Comparison of ENCODE assay signal across 22 cellular contexts in the genomic region with DNA sequence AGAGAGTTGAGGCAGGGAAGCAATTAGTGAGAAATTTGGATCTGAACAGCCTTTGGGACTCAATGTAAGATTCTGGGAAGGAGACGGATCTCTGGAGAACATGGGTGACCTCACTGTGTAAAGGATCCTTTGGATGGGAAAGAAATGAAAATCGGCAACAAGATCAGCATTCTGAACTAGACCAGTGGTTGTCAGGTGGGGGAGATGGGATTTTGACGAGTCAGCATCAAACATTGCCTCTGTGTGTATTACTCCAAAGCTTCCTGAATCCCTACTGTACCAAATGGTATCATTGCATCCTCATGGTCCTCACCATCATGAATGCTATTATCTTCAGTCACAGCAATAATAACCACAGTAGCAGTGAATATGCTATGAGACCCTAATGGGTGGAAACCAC. TPM values are rescaled to one million over a fixed set of nuclear protein-coding genes. Genes with fewer than 3 reads are reported as not detected.
DNase-seq lines count a peak whose midpoint lies in the region; ATAC-seq, FAIRE-seq and TF ChIP-seq lines count a peak whose summit lies in the region.
"Had no signal": no experiment of that assay in that cellular context is flagged by ENCODE, and none has a peak within 500 bp of the region (broad histone marks: within the 10 kb centered on the region; RNA-seq: fewer than 3 reads in every experiment).

No MANE protein-coding gene starts in this region.

- H3K4me1 ChIP-seq in HepG2 (ENCODE audit: insufficient read depth, low read length) = no peaks in the 10 kb centered on the region
- no peaks in the 10 kb centered on the region for H3K4me1 ChIP-seq in right lobe of liver
- H3K4me1 ChIP-seq in IMR-90 (ENCODE audit: control insufficient read depth, insufficient read depth, low read length) = no peaks in the 10 kb centered on the region
- H3K4me1 ChIP-seq in mesenchymal stem cell (ENCODE audit: control insufficient read depth, insufficient read depth, low read depth, low read length) = no peaks in the 10 kb centered on the region
- H3K4me1 ChIP-seq: BLaER1 treated with 17β-estradiol and CSF1 and Interleukin-3, amounts not matched to agents 10 nM and 100 nM; Caco-2 had no signal

- FAIRE-seq in HepG2 (lab: Jason Lieb, UNC) (no peak), bronchial epithelial cell (lab: Jason Lieb, UNC) (peak; percentile 75), frontal cortex (lab: Jason Lieb, UNC) (no peak)
- FAIRE-seq: D721Med, G401.6, GM12891, GM19239 had no signal

- H3K18ac ChIP-seq in IMR-90 (ENCODE audit: low read depth, low read length) = no peak overlapping the region
- no peak overlapping the region for H3K18ac ChIP-seq in mesenchymal stem cell (ENCODE audit: low read depth in 1 of 2, low read length in 2 of 2)

- TF ChIP-seq POLR2A in HepG2 (IDR thresholded peaks at IDR 0.05; ENCODE audit: insufficient read depth in 1 of 2, low read depth in 2 of 2, low read length in 2 of 2) (no peak), right lobe of liver (IDR thresholded peaks at IDR 0.05) (no peak), IMR-90 (IDR thresholded peaks at IDR 0.05; ENCODE audit: low read depth, low read length) (no peak)

- no peak overlapping the region for H3K4ac ChIP-seq in IMR-90 (ENCODE audit: low read depth, low read length)
- no peak overlapping the region for H3K4ac ChIP-seq in mesenchymal stem cell (ENCODE audit: low read depth in 1 of 2, low read length in 2 of 2)

- no peaks in the 10 kb centered on the region for H3K79me1 ChIP-seq in IMR-90 (ENCODE audit: low read depth in 1 of 2, low read length in 2 of 2)
- no peaks in the 10 kb centered on the region for H3K79me1 ChIP-seq in mesenchymal stem cell (replicated peaks; ENCODE audit: low read length, poor library complexity, severe bottlenecking)

- POLR2A ChIA-PET in HepG2 (lab: Yijun Ruan, JAX) (no interaction called here), IMR-90 (lab: Charles Lee; ENCODE audit: unreplicated experiment) (no interaction called here)

- no peak overlapping the region for H3K14ac ChIP-seq in IMR-90 (replicated peaks; ENCODE audit: low read depth, low read length)
- H3K14ac ChIP-seq in mesenchymal stem cell (ENCODE audit: low read length in 2 of 2) = no peak overlapping the region

- no peak overlapping the region for H3K56ac ChIP-seq in IMR-90 (ENCODE audit: extremely low read depth, insufficient read depth, low read length)

- in situ Hi-C loops in HepG2 (cut with HindIII; ENCODE audit: extremely low pct_ligation_motif_present, low pct_unique_long_range_greater_than_20kb) = no loop called here
- in situ Hi-C loops in IMR-90 (cut with MboI; ENCODE audit: low sequenced_read_pairs) = no loop called here

- intact Hi-C loops in HepG2 (cut with micrococcal nuclease; ENCODE audit: unreplicated experiment) (no loop called here), right lobe of liver (cut with DNase I) (no loop called here), IMR-90 (cut with micrococcal nuclease) (no loop called here)

- H4K91ac ChIP-seq in IMR-90 (ENCODE audit: insufficient read depth, low read depth, low read length) = no peak overlapping the region; the same call in 1 of the 2 replicates
- H4K91ac ChIP-seq in mesenchymal stem cell (ENCODE audit: low read length) = no peak overlapping the region

- H4K5ac ChIP-seq in IMR-90 (ENCODE audit: low read depth, low read length) = no peak overlapping the region

- H3K23ac ChIP-seq in IMR-90 (ENCODE audit: low read depth, low read length) (no peak overlapping the region), mesenchymal stem cell (ENCODE audit: low read length in 2 of 2) (no peak overlapping the region)

- 0 out of 2 replicates have a peak overlapping the region, but pooled peaks have one; percentile 35 for H2BK20ac ChIP-seq in IMR-90 (ENCODE audit: low read depth, low read length)

- H2BK12ac ChIP-seq in mesenchymal stem cell (ENCODE audit: low read length in 2 of 2) = no peak overlapping the region

- dilution Hi-C loops in IMR-90 (cut with HindIII; ENCODE audit: low sequenced_read_pairs, unreplicated experiment) = no loop called here

- H3K27ac ChIP-seq in HepG2 (ENCODE audit: extremely low read length, insufficient read depth, low read length) (no peak overlapping the region), right lobe of liver (no peak overlapping the region), IMR-90 (ENCODE audit: insufficient read depth, low read length) (no peak overlapping the region), mesenchymal stem cell (ENCODE audit: low read length, poor library complexity, severe bottlenecking) (no peak overlapping the region)
- H3K27ac ChIP-seq: 22Rv1; BLaER1 treated with 17β-estradiol and CSF1 and Interleukin-3, amounts not matched to agents 10 nM and 100 nM; C4-2B had no signal

- H3K27me3 ChIP-seq in HepG2 (ENCODE audit: control insufficient read depth in 1 of 2, insufficient read depth in 2 of 2, low read length in 2 of 2) (no peaks in the 10 kb centered on the region), right lobe of liver (no peaks in the 10 kb centered on the region), IMR-90 (ENCODE audit: control insufficient read depth, insufficient read depth, low read length) (no peaks in the 10 kb centered on the region), bronchial epithelial cell (ENCODE audit: control insufficient read depth, insufficient read depth, low read length) (no peaks in the 10 kb centered on the region), mesenchymal stem cell (ENCODE audit: control insufficient read depth in 1 of 2, insufficient read depth in 1 of 2, low read length in 2 of 2) (no peaks in the 10 kb centered on the region)
- H3K27me3 ChIP-seq: BLaER1 treated with 17β-estradiol and CSF1 and Interleukin-3, amounts not matched to agents 10 nM and 100 nM had no signal

- WGBS in HepG2 (ENCODE audit: low lambda C conversion rate) = 43% methylated on average over 3 of the region's 3 CpGs
- 93% methylated on average over 2 of the region's 3 CpGs for WGBS in right lobe of liver (ENCODE audit: insufficient coverage, low coverage, low lambda C conversion rate, missing lambda C conversion rate)
- 100% methylated on average over 1 of the region's 3 CpGs; no CpG with 5 or more reads in 1 of the 2 experiments for WGBS in IMR-90 (ENCODE audit: extremely low coverage in 2 of 2, insufficient read length in 1 of 2), 2 experiments
- 98% methylated on average over 3 of the region's 3 CpGs for WGBS in mesenchymal stem cell

- no peak overlapping the region for H2BK15ac ChIP-seq in IMR-90 (ENCODE audit: low read depth, low read length)
- no peak overlapping the region for H2BK15ac ChIP-seq in mesenchymal stem cell (ENCODE audit: low read depth, poor library complexity, severe bottlenecking)

- no peak overlapping the region for H2AK9ac ChIP-seq in IMR-90 (replicated peaks; ENCODE audit: low read depth, low read length, poor library complexity)

- H2AK5ac ChIP-seq in IMR-90 (ENCODE audit: low read depth, low read length) = no peak overlapping the region
- peak overlapping the region; percentile 35 for H2AK5ac ChIP-seq in mesenchymal stem cell (ENCODE audit: low read length, severe bottlenecking)

- TF ChIP-seq RAD21 in HepG2 (CRISPR knock-in tag; IDR thresholded peaks at IDR 0.05) (no peak), IMR-90 (IDR thresholded peaks at IDR 0.05; ENCODE audit: low read length) (no peak)

- no peaks in the 10 kb centered on the region for H3K79me2 ChIP-seq in HepG2 (ENCODE audit: insufficient read depth, low read length)

- H3K36me3 ChIP-seq in HepG2 (replicated peaks in 1 of 2; ENCODE audit: control insufficient read depth in 1 of 2, insufficient read depth in 2 of 2, low read length in 2 of 2) (no peaks in the 10 kb centered on the region), right lobe of liver (no peaks in the 10 kb centered on the region), IMR-90 (ENCODE audit: control insufficient read depth, insufficient read depth, low read length) (no peaks in the 10 kb centered on the region), bronchial epithelial cell (ENCODE audit: control insufficient read depth, insufficient read depth, low read length) (no peaks in the 10 kb centered on the region), mesenchymal stem cell (ENCODE audit: control insufficient read depth in 1 of 2, insufficient read depth in 2 of 2, low read depth in 1 of 2, low read length in 2 of 2) (no peaks in the 10 kb centered on the region)
- H3K36me3 ChIP-seq: BLaER1 treated with 17β-estradiol and CSF1 and Interleukin-3, amounts not matched to agents 10 nM and 100 nM had no signal

- CTCF ChIA-PET in HepG2 (lab: Yijun Ruan, JAX; ENCODE audit: low intra/inter-chr PET ratio, low total read pairs) = no interaction called here
- CTCF ChIA-PET in IMR-90 (lab: Yijun Ruan, JAX) = no interaction called here

- no peaks in the 10 kb centered on the region for H4K20me1 ChIP-seq in HepG2 (ENCODE audit: insufficient read depth, low read length)
- no peaks in the 10 kb centered on the region for H4K20me1 ChIP-seq in IMR-90 (ENCODE audit: insufficient read depth, low read length)
- H4K20me1 ChIP-seq: BLaER1 treated with 17β-estradiol and CSF1 and Interleukin-3, amounts not matched to agents 10 nM and 100 nM had no signal

- no peaks in the 10 kb centered on the region; the same call in 1 of the 2 replicates for H3K9me1 ChIP-seq in IMR-90 (ENCODE audit: insufficient read depth, low read length)

- DNase-seq in HepG2 (ENCODE audit: low spot score) (no peak), right lobe of liver (no peak), IMR-90 (no peak), bronchial epithelial cell (ENCODE audit: low read depth) (no peak), mesenchymal stem cell (no peak), mucosa of gallbladder (ENCODE audit: low spot score) (no peak), frontal cortex (ENCODE audit: low spot score in 2 of 2) (no peak), HuH-7.5 (ENCODE audit: low spot score) (no peak)
- DNase-seq: ACHN; Caco-2; Calu3; CD4-positive, alpha-beta T cell; CD8-positive, alpha-beta T cell; DMS79 treated with DMSO at 0.1 percent for 48 hours; GF-D8 had no signal

- H3K4me2 ChIP-seq in HepG2 (ENCODE audit: low read depth, low read length) (no peak overlapping the region), IMR-90 (ENCODE audit: low read depth, low read length) (no peak overlapping the region), mesenchymal stem cell (ENCODE audit: low read length, poor library complexity, severe bottlenecking) (no peak overlapping the region)
- H3K4me2 ChIP-seq: BLaER1 treated with 17β-estradiol and CSF1 and Interleukin-3, amounts not matched to agents 10 nM and 100 nM had no signal

- no peak overlapping the region for H3K9ac ChIP-seq in HepG2 (ENCODE audit: insufficient read depth, low read depth, low read length)
- no peak overlapping the region for H3K9ac ChIP-seq in IMR-90 (ENCODE audit: low read depth, low read length)
- H3K9ac ChIP-seq in mesenchymal stem cell (ENCODE audit: low read length) = no peak overlapping the region
- H3K9ac ChIP-seq: BLaER1 treated with 17β-estradiol and CSF1 and Interleukin-3, amounts not matched to agents 10 nM and 100 nM had no signal

- ATAC-seq in HepG2 = no peak
- no peak for ATAC-seq in right lobe of liver
- ATAC-seq in IMR-90 (ENCODE audit: low read depth) = no peak
- ATAC-seq: CD8-positive, alpha-beta T cell had no signal

- H2BK120ac ChIP-seq in IMR-90 (ENCODE audit: low read depth, low read length) = no peak overlapping the region
- no peak overlapping the region for H2BK120ac ChIP-seq in mesenchymal stem cell (ENCODE audit: low read depth, low read length)

- H2AFZ ChIP-seq in HepG2 (ENCODE audit: low read length) (no peak overlapping the region), IMR-90 (replicated peaks; ENCODE audit: low read length, poor library complexity) (no peak overlapping the region), mesenchymal stem cell (ENCODE audit: low read depth, low read length) (no peak overlapping the region)

- TF ChIP-seq EP300 in HepG2 (IDR thresholded peaks at IDR 0.05; ENCODE audit: low read depth in 2 of 2, low read length in 2 of 2) (no peak), HepG2 (CRISPR knock-in tag; IDR thresholded peaks at IDR 0.05; ENCODE audit: borderline replicate concordance) (no peak)

- BruUV-seq in HepG2 (replicated peaks; lab: Mats Ljungman, UMichigan) (no TSS peak), IMR-90 (replicated peaks; lab: Mats Ljungman, UMichigan) (no TSS peak)

- H2BK5ac ChIP-seq in IMR-90 (ENCODE audit: low read depth, low read length, poor library complexity, severe bottlenecking) (no peak overlapping the region), mesenchymal stem cell (ENCODE audit: low read depth, low read length, poor library complexity, severe bottlenecking) (no peak overlapping the region)

- H3K4me3 ChIP-seq in HepG2 (replicated peaks in 1 of 3; ENCODE audit: insufficient read depth in 1 of 3, low read depth in 2 of 3, low read length in 3 of 3) = no peak overlapping the region
- no peak overlapping the region for H3K4me3 ChIP-seq in right lobe of liver
- no peak overlapping the region for H3K4me3 ChIP-seq in IMR-90 (ENCODE audit: insufficient read depth, low read depth, low read length)
- H3K4me3 ChIP-seq in bronchial epithelial cell (ENCODE audit: low read depth, low read length) = no peak overlapping the region
- H3K4me3 ChIP-seq in mesenchymal stem cell (ENCODE audit: insufficient read depth in 1 of 2, low read depth in 1 of 2, low read length in 2 of 2) = no peak overlapping the region
- H3K4me3 ChIP-seq: BLaER1 treated with 17β-estradiol and CSF1 and Interleukin-3, amounts not matched to agents 10 nM and 100 nM had no signal

- H3K9me3 ChIP-seq in HepG2 (ENCODE audit: low read length) (no peaks in the 10 kb centered on the region), right lobe of liver (no peaks in the 10 kb centered on the region), IMR-90 (ENCODE audit: control insufficient read depth, insufficient read depth, low read length) (no peaks in the 10 kb centered on the region), mesenchymal stem cell (ENCODE audit: control insufficient read depth, low read length) (no peaks in the 10 kb centered on the region)

- H4K8ac ChIP-seq in IMR-90 (ENCODE audit: low read depth in 2 of 2, low read length in 2 of 2) (no peak overlapping the region), mesenchymal stem cell (ENCODE audit: low read length) (no peak overlapping the region)

- no peak for TF ChIP-seq CTCF in HepG2 (CRISPR knock-in tag; IDR thresholded peaks at IDR 0.05)
- no peak for TF ChIP-seq CTCF in right lobe of liver (IDR thresholded peaks at IDR 0.05)
- TF ChIP-seq CTCF in IMR-90 (conservative IDR thresholded peaks at IDR 0.05; ENCODE audit: low read depth, low read length) = no peak
- no peak for TF ChIP-seq CTCF in bronchial epithelial cell (IDR thresholded peaks at IDR 0.05; ENCODE audit: insufficient read depth, low read length, severe bottlenecking)

RNA-seq across cellular contexts. Expression of a gene that starts 52.8 kb away (rescaled TPM):
- total RNA-seq in HepG2 (2016; rRNA removed; fragmentation: Illumina TruSeq; extraction: Trizol) (19.8 and 27.2 TPM in 2 replicates), right lobe of liver (100 to 1,000 TPM in 1 of 6 experiments, 10 to 100 TPM in 5; 54.3 to 129 (median 65.7) TPM), IMR-90 (2012; rRNA removed) (13.4 and 24.4 TPM in 2 replicates), bronchial epithelial cell (7.9 and 12.4 TPM in 2 replicates), mucosa of gallbladder (113 TPM), frontal cortex (28.1 TPM)
- total RNA-seq in HepG2 (2016; cell fraction: cytosol; rRNA removed; fragmentation: Illumina TruSeq; extraction: Trizol; ENCODE audit: low read depth) = 5.6 and 7.3 TPM in 2 replicates
- 18.8 and 21.0 TPM in 2 replicates for total RNA-seq in HepG2 (2016; cell fraction: insoluble cytoplasmic fraction; rRNA removed; fragmentation: Illumina TruSeq; extraction: Trizol)
- total RNA-seq in HepG2 (2016; cell fraction: membrane; rRNA removed; fragmentation: Illumina TruSeq; extraction: Trizol) = 22.0 and 23.6 TPM in 2 replicates
- total RNA-seq in HepG2 (2016; cell fraction: nucleus; rRNA removed; fragmentation: Illumina TruSeq; extraction: Trizol) = 38.9 and 41.1 TPM in 2 replicates
- polyA plus RNA-seq in HepG2 (2011; rRNA removed) (15.4 and 16.0 TPM in 2 replicates), IMR-90 (2012; rRNA removed) (21.9 and 40.7 TPM in 2 replicates)
- polyA plus RNA-seq in HepG2 (2011; cell fraction: cytosol; rRNA removed) = 5.6 and 9.7 TPM in 2 replicates
- 3.3 and 5.9 TPM in 2 replicates for polyA plus RNA-seq in HepG2 (2011; cell fraction: nucleus; rRNA removed)
- 88.6 and 121 TPM in 2 replicates for polyA plus RNA-seq in HepG2 (2012)
- 16.7 and 17.1 TPM in 2 replicates for polyA plus RNA-seq in HepG2 (2016; cell fraction: cytosol; fragmentation: Illumina TruSeq; extraction: Trizol; ENCODE audit: low read depth)
- polyA plus RNA-seq in HepG2 (2016; cell fraction: insoluble cytoplasmic fraction; fragmentation: Illumina TruSeq; extraction: Trizol; ENCODE audit: low read depth) = 56.1 and 64.1 TPM in 2 replicates
- polyA plus RNA-seq in HepG2 (2016; cell fraction: membrane; fragmentation: Illumina TruSeq; extraction: Trizol; ENCODE audit: low read depth) = 31.4 and 36.4 TPM in 2 replicates
- polyA plus RNA-seq in HepG2 (2016; cell fraction: nucleus; fragmentation: Illumina TruSeq; extraction: Trizol; ENCODE audit: insufficient read depth, low read depth) = 142 and 152 TPM in 2 replicates
- polyA minus RNA-seq in HepG2 (2011; rRNA and poly(A)+ RNA removed; ENCODE audit: low replicate concordance) = 2.3 TPM in 2 replicates
- polyA minus RNA-seq in HepG2 (2011; cell fraction: cytosol; rRNA and poly(A)+ RNA removed) = 9.8 and 11.8 TPM in 2 replicates
- 6.7 and 10.9 TPM in 2 replicates for polyA minus RNA-seq in HepG2 (2011; cell fraction: nucleus; rRNA and poly(A)+ RNA removed)
- 8.0 and 8.9 TPM in 2 replicates for polyA plus RNA-seq in IMR-90 (2012; cell fraction: cytosol; rRNA removed)
- 2.2 and 19.3 TPM in 2 replicates for polyA plus RNA-seq in IMR-90 (2012; cell fraction: nucleus; rRNA removed; ENCODE audit: low replicate concordance)
- 117 TPM for polyA plus RNA-seq in mesenchymal stem cell (2013, experiment 1 of 2)
- polyA plus RNA-seq in mesenchymal stem cell (2013, experiment 2 of 2) = 116 TPM
